In the genomic region with DNA sequence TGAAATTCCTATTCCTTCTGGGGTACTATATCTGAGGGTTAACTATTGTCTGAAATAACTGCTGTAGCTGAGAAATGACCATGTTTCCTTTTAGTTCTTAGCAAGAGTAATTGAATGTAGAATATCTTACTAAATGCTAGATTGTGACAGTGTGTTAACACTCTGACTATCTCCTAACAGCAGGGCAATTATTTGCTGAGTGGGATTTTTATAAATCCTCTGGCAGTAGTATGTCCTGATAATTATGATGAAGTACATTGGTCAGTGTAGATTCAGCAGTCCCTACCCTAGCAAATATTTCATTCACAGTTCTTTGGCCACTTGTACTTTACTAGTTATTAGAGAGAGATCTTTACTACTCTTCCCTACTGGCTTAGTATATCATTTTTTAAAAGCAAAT, we compare ENCODE assay signal across 28 cellular contexts.
"Had no signal": no experiment of that assay in that cellular context is flagged by ENCODE, and none has a peak within 500 bp of the region (broad histone marks: within the 10 kb centered on the region; RNA-seq: fewer than 3 reads in every experiment).

No MANE protein-coding gene starts in this region.

- H3K27me3 ChIP-seq: neural progenitor cell, spleen, suprapubic skin, testis, tibial artery, transverse colon, upper lobe of right lung, uterus had no signal

- H3K36me3 ChIP-seq: neural progenitor cell, ovary, spleen, suprapubic skin, tibial artery, transverse colon, upper lobe of right lung, uterus had no signal

- H3K27ac ChIP-seq: neural progenitor cell, ovary, parathyroid adenoma, psoas muscle, skin epidermis, spleen, suprapubic skin, testis, tibial artery, transverse colon, upper lobe of right lung, uterus had no signal

- H2AFZ ChIP-seq: neural progenitor cell, parathyroid adenoma had no signal

- H3K9ac ChIP-seq: neural progenitor cell, parathyroid adenoma had no signal

- H3K4me3 ChIP-seq: neural progenitor cell, ovary, psoas muscle, skin epidermis, smooth muscle cell, spleen, suprapubic skin, testis, tibial artery, transverse colon, upper lobe of right lung, uterus had no signal

- H3K9me3 ChIP-seq: ovary, psoas muscle, spleen, suprapubic skin, testis, tibial artery, transverse colon, upper lobe of right lung, uterus had no signal

- ATAC-seq: natural killer cell; psoas muscle; right cardiac atrium; sciatic nerve; stimulated activated memory B cell treated with anti-CD40 and anti-IgM and Interleukin-4, amounts not matched to agents 10 μg/mL and 1 μg/mL and 100 μg/mL, for 72 hours; stimulated activated naive CD8-positive, alpha-beta T cell treated with anti-CD3 and anti-CD28 coated beads, Interleukin-15, amount 100 ng/mL, for 72 hours; stimulated activated naive CD8-positive, alpha-beta T cell treated with anti-CD3 and anti-CD28 coated beads, Interleukin-15, Interleukin-2, amounts not matched to agents 100 U/mL and 50 U/mL, for 24 hours; upper lobe of right lung had no signal

- H3K79me2 ChIP-seq: parathyroid adenoma had no signal

- H3K4me2 ChIP-seq: neural progenitor cell, smooth muscle cell had no signal

- DNase-seq: natural killer cell; occipital lobe; ovary; posterior cingulate gyrus; psoas muscle; right cardiac atrium; spleen; stimulated activated CD4-positive, alpha-beta T cell treated with anti-CD3 and anti-CD28 coated beads, Interleukin-12 subunit alpha, Interleukin-12 subunit beta, amount 100 ng/mL, for 4 hours; stimulated activated CD4-positive, alpha-beta T cell treated with anti-CD3 and anti-CD28 coated beads, Interleukin-1b, Interleukin-23, amount 100 ng/mL, for 48 hours; stimulated activated CD4-positive, alpha-beta T cell treated with anti-CD3 and anti-CD28 coated beads, Interleukin-4, amount 100 ng/mL, for 1 hour; stimulated activated CD4-positive, alpha-beta T cell treated with anti-CD3 and anti-CD28 coated beads, Interleukin-4, amount 100 ng/mL, for 4 hours; stimulated activated CD8-positive, alpha-beta memory T cell treated with anti-CD3 and anti-CD28 coated beads, Interleukin-4, amount 100 ng/mL, for 48 hours; stimulated activated naive CD4-positive, alpha-beta T cell; stimulated activated naive CD8-positive, alpha-beta T cell treated with anti-CD3 and anti-CD28 coated beads, Interleukin-15, amount 100 ng/mL, for 72 hours; stimulated activated naive CD8-positive, alpha-beta T cell treated with anti-CD3 and anti-CD28 coated beads, Interleukin-15, Interleukin-2, amounts not matched to agents 100 U/mL and 50 U/mL, for 24 hours; substantia nigra; testis; tibial artery; transverse colon; upper lobe of right lung; uterus had no signal

- H3K4me1 ChIP-seq: neural progenitor cell, parathyroid adenoma, psoas muscle, spleen, suprapubic skin, testis, tibial artery, transverse colon, upper lobe of right lung, uterus had no signal
